In genomic region chr9:1535051-1535450, GRCh38 we compare ENCODE assay signal across 22 cellular contexts.
DNase-seq lines count a peak whose midpoint lies in the region; ATAC-seq and TF ChIP-seq lines count a peak whose summit lies in the region.
"Had no signal": no experiment of that assay in that cellular context is flagged by ENCODE, and none has a peak within 500 bp of the region (broad histone marks: within the 10 kb centered on the region; RNA-seq: fewer than 3 reads in every experiment).

No MANE protein-coding gene starts in this region.

- no peaks in the 10 kb centered on the region for H3K27me3 ChIP-seq in smooth muscle cell (ENCODE audit: low read depth)
- H3K27me3 ChIP-seq: ascending aorta, foreskin keratinocyte had no signal

- H2AFZ ChIP-seq in smooth muscle cell (ENCODE audit: low read depth) = no peak overlapping the region

- 66% methylated on average over 2 of the region's 2 CpGs for WGBS in smooth muscle cell (ENCODE audit: low lambda C conversion rate)

- peaks cover 9% of the 10 kb centered on the region for H3K9me3 ChIP-seq in smooth muscle cell (replicated peaks; ENCODE audit: low read depth)
- H3K9me3 ChIP-seq: ascending aorta, mucosa of descending colon, thoracic aorta had no signal

- H3K4me2 ChIP-seq in smooth muscle cell = no peak overlapping the region

- H3K4me1 ChIP-seq in smooth muscle cell (ENCODE audit: low read depth) = no peaks in the 10 kb centered on the region
- H3K4me1 ChIP-seq: ascending aorta, foreskin keratinocyte had no signal

- H3K9ac ChIP-seq in smooth muscle cell (ENCODE audit: low read depth) = no peak overlapping the region

- no peak overlapping the region for H3K27ac ChIP-seq in smooth muscle cell (ENCODE audit: low read depth)
- H3K27ac ChIP-seq: ascending aorta, epithelial cell of prostate, foreskin keratinocyte, thoracic aorta had no signal

- DNase-seq in KG1 (lab: John Stamatoyannopoulos, UW) = no peak
- no peak for DNase-seq in medulla oblongata (ENCODE audit: extremely low spot score)
- DNase-seq in smooth muscle cell (lab: John Stamatoyannopoulos, UW; ENCODE audit: unreplicated experiment) = no peak
- no peak for DNase-seq in activated CD4-positive, alpha-beta T cell treated with anti-CD3 and anti-CD28 coated beads for 4 hours
- DNase-seq: activated CD4-positive, alpha-beta T cell treated with anti-CD3 and anti-CD28 coated beads for 36 hours; CD4-positive, CD25-positive, alpha-beta regulatory T cell; central memory CD4-positive, alpha-beta T cell; foreskin keratinocyte; GF-D8; left ventricle myocardium superior; mucosa of descending colon; NCI-H1694; SHP77 treated with DMSO at 0.1 percent for 48 hours; T-cell had no signal

- no peak overlapping the region for H3K4me3 ChIP-seq in smooth muscle cell
- H3K4me3 ChIP-seq: ascending aorta, mucosa of descending colon, thoracic aorta had no signal

- H3F3A ChIP-seq in smooth muscle cell (ENCODE audit: low read depth) = no peaks in the 10 kb centered on the region

- peak; percentile 54 for ATAC-seq in GM18861 (IDR thresholded peaks at IDR 0.05; ENCODE audit: unreplicated experiment)
- ATAC-seq in GM21390 (IDR thresholded peaks at IDR 0.05; ENCODE audit: unreplicated experiment) = peak; percentile 56
- peak; percentile 44 for ATAC-seq in HG02884 (IDR thresholded peaks at IDR 0.05; ENCODE audit: unreplicated experiment)
- ATAC-seq in HG03460 (IDR thresholded peaks at IDR 0.05; ENCODE audit: unreplicated experiment) = peak; percentile 55
- ATAC-seq: activated CD4-positive, alpha-beta T cell treated with anti-CD3 and anti-CD28 coated beads for 36 hours; foreskin keratinocyte; left ventricle myocardium superior; mucosa of descending colon; stimulated activated memory B cell treated with anti-CD40 and anti-IgM and Interleukin-4, amounts not matched to agents 10 μg/mL and 1 μg/mL and 100 μg/mL, for 72 hours; T-cell had no signal

- no peaks in the 10 kb centered on the region for H4K20me1 ChIP-seq in smooth muscle cell (ENCODE audit: low read depth)

- H3K79me2 ChIP-seq in smooth muscle cell (ENCODE audit: low read depth) = no peaks in the 10 kb centered on the region

- no peak for TF ChIP-seq CTCF in smooth muscle cell (IDR thresholded peaks at IDR 0.05; ENCODE audit: borderline replicate concordance, insufficient read depth, poor library complexity, severe bottlenecking)

- no peaks in the 10 kb centered on the region for H3K36me3 ChIP-seq in smooth muscle cell (ENCODE audit: low read depth)
- H3K36me3 ChIP-seq: ascending aorta, thoracic aorta had no signal
